In genomic region chr16:50607970-50608557, GRCh38 we compare ENCODE assay signal across 24 cellular contexts. TPM values are rescaled to one million over a fixed set of nuclear protein-coding genes. Genes with fewer than 3 reads are reported as not detected.
"Had no signal": no experiment of that assay in that cellular context is flagged by ENCODE, and none has a peak within 500 bp of the region (broad histone marks: within the 10 kb centered on the region; RNA-seq: fewer than 3 reads in every experiment).

No MANE protein-coding gene starts in this region.

- H3K9me3 Mint-ChIP-seq: mesothelial cell of epicardium; naive thymus-derived CD4-positive, alpha-beta T cell; stimulated activated memory B cell treated with anti-CD40 and anti-IgM and Interleukin-4, amounts not matched to agents 10 μg/mL and 1 μg/mL and 100 μg/mL, for 72 hours; stimulated activated naive CD8-positive, alpha-beta T cell treated with anti-CD3 and anti-CD28 coated beads, Interleukin-15, amount 100 ng/mL, for 72 hours had no signal

- H3K36me3 ChIP-seq: breast epithelium, colonic mucosa, suprapubic skin had no signal

- DNase-seq: activated CD4-positive, alpha-beta T cell treated with anti-CD3 and anti-CD28 coated beads, Interleukin-2, amount 50 U/mL, for 4 hours; activated CD4-positive, CD25-positive, alpha-beta regulatory T cell treated with anti-CD3 and anti-CD28 coated beads, Interleukin-2, amount 50 U/mL, for 72 hours; activated gamma-delta T cell treated with Interleukin-2 at 50 U/mL for 16 hours; activated naive CD4-positive, alpha-beta T cell treated with anti-CD3 and anti-CD28 coated beads, Interleukin-2, amount 50 U/mL, for 16 hours; activated T-cell treated with anti-CD3 and anti-CD28 coated beads for 4 hours; amygdala; colonic mucosa; effector CD8-positive, alpha-beta T cell; hippocampal formation; kidney; naive thymus-derived CD4-positive, alpha-beta T cell; SK-N-SH; small intestine; stimulated activated CD4-positive, alpha-beta T cell treated with anti-CD3 and anti-CD28 coated beads, Interleukin-4, amount 100 ng/mL, for 24 hours; stimulated activated naive CD8-positive, alpha-beta T cell treated with anti-CD3 and anti-CD28 coated beads, Interleukin-15, amount 100 ng/mL, for 72 hours; T-helper 2 cell; tibial artery had no signal

- H3K27me3 ChIP-seq: breast epithelium, colonic mucosa, suprapubic skin, tibial artery had no signal

- ATAC-seq: naive thymus-derived CD4-positive, alpha-beta T cell; sciatic nerve; stimulated activated memory B cell treated with anti-CD40 and anti-IgM and Interleukin-4, amounts not matched to agents 10 μg/mL and 1 μg/mL and 100 μg/mL, for 72 hours; stimulated activated naive CD8-positive, alpha-beta T cell treated with anti-CD3 and anti-CD28 coated beads, Interleukin-15, amount 100 ng/mL, for 72 hours had no signal

- H3K36me3 Mint-ChIP-seq: stimulated activated memory B cell treated with anti-CD40 and anti-IgM and Interleukin-4, amounts not matched to agents 10 μg/mL and 1 μg/mL and 100 μg/mL, for 72 hours had no signal

- H3K4me3 ChIP-seq: breast epithelium, colonic mucosa, suprapubic skin, tibial artery had no signal

- H3K27ac Mint-ChIP-seq: mesothelial cell of epicardium; stimulated activated memory B cell treated with anti-CD40 and anti-IgM and Interleukin-4, amounts not matched to agents 10 μg/mL and 1 μg/mL and 100 μg/mL, for 72 hours; stimulated activated naive CD8-positive, alpha-beta T cell treated with anti-CD3 and anti-CD28 coated beads, Interleukin-15, amount 100 ng/mL, for 72 hours had no signal

- H3K4me3 Mint-ChIP-seq: mesothelial cell of epicardium; naive thymus-derived CD4-positive, alpha-beta T cell; stimulated activated memory B cell treated with anti-CD40 and anti-IgM and Interleukin-4, amounts not matched to agents 10 μg/mL and 1 μg/mL and 100 μg/mL, for 72 hours; stimulated activated naive CD8-positive, alpha-beta T cell treated with anti-CD3 and anti-CD28 coated beads, Interleukin-15, amount 100 ng/mL, for 72 hours had no signal

- H3K4me1 Mint-ChIP-seq: stimulated activated memory B cell treated with anti-CD40 and anti-IgM and Interleukin-4, amounts not matched to agents 10 μg/mL and 1 μg/mL and 100 μg/mL, for 72 hours had no signal

- H3K4me1 ChIP-seq: colonic mucosa had no signal

- H3K27me3 Mint-ChIP-seq: naive thymus-derived CD4-positive, alpha-beta T cell; stimulated activated naive CD8-positive, alpha-beta T cell treated with anti-CD3 and anti-CD28 coated beads, Interleukin-15, amount 100 ng/mL, for 72 hours had no signal

- H3K9me3 ChIP-seq: breast epithelium, colonic mucosa, SK-N-SH, suprapubic skin, tibial artery had no signal

- H3K27ac ChIP-seq: breast epithelium, colonic mucosa, epithelial cell of prostate, suprapubic skin had no signal

RNA-seq across cellular contexts. Expression of gene NKD1, which starts 59.9 kb away (rescaled TPM):
- total RNA-seq: fibroblast of villous mesenchyme had no signal
